30 cellular contexts compared by ENCODE assay signal in the genomic region with DNA sequence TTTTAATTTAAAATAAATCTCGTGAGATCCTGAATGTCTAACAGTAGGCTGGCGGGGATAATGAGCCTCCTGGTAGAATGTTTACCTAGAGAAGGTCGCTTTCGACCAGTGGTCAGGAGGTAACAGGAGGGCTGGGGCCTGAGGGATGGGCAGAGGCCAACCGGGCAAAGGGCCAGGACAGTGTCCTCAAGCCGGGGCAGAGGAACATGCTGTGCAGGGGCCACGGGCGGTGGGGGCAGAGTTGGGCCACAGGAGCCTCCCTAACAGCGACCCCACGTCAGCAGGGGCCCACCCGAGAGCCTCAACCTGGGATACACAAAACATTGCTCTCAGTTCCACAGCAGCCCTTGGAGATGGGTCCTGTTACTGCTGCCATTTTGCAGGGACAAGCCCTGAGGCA. TPM values are rescaled to one million over a fixed set of nuclear protein-coding genes. Genes with fewer than 3 reads are reported as not detected.
"Had no signal": no experiment of that assay in that cellular context is flagged by ENCODE, and none has a peak within 500 bp of the region (broad histone marks: within the 10 kb centered on the region; RNA-seq: fewer than 3 reads in every experiment).

No MANE protein-coding gene starts in this region.

- H3K27me3 ChIP-seq: colonic mucosa, heart right ventricle, neutrophil, pancreas, testis, tibial nerve, upper lobe of left lung had no signal

- H3K4me1 ChIP-seq: colonic mucosa, gastroesophageal sphincter, heart right ventricle, pancreas, sigmoid colon, testis, tibial nerve, upper lobe of left lung had no signal

- H3K27ac ChIP-seq: colonic mucosa, epithelial cell of prostate, gastroesophageal sphincter, heart right ventricle, neutrophil, pancreas, sigmoid colon, testis, tibial nerve, upper lobe of left lung had no signal

- ATAC-seq: esophagus mucosa; gastroesophageal sphincter; natural killer cell; pancreas; stimulated activated effector memory CD8-positive, alpha-beta T cell treated with anti-CD3 and anti-CD28 coated beads, Interleukin-12 subunit alpha, Interleukin-12 subunit beta, amount 100 ng/mL, for 72 hours had no signal

- H3K9me3 Mint-ChIP-seq: endodermal cell; memory B cell; natural killer cell; stimulated activated effector memory CD8-positive, alpha-beta T cell treated with anti-CD3 and anti-CD28 coated beads, Interleukin-12 subunit alpha, Interleukin-12 subunit beta, amount 100 ng/mL, for 72 hours had no signal

- DNase-seq: central memory CD4-positive, alpha-beta T cell; colonic mucosa; effector CD8-positive, alpha-beta T cell; endodermal cell; foreskin fibroblast; hippocampal formation; kidney glomerular epithelial cell; natural killer cell; sigmoid colon; stimulated activated CD4-positive, alpha-beta T cell treated with anti-CD3 and anti-CD28 coated beads, Interleukin-2, amount 100 ng/mL, for 24 hours; stimulated activated CD4-positive, alpha-beta T cell treated with anti-CD3 and anti-CD28 coated beads, Interleukin-4, amount 100 ng/mL, for 24 hours; stimulated activated naive CD4-positive, alpha-beta T cell treated with Interleukin-2 at 50 U/mL for 16 hours; substantia nigra; testis had no signal

- H3K27ac Mint-ChIP-seq: dendritic cell treated with granulocyte-macrophage colony-stimulating factor and Interleukin-4, amounts not matched to agents 40 ng/mL and 50 ng/mL, for 4 days; endodermal cell; memory B cell; natural killer cell; progenitor cell of endocrine pancreas; stimulated activated effector memory CD8-positive, alpha-beta T cell treated with anti-CD3 and anti-CD28 coated beads, Interleukin-12 subunit alpha, Interleukin-12 subunit beta, amount 100 ng/mL, for 72 hours had no signal

- H3K4me3 ChIP-seq: colonic mucosa, gastroesophageal sphincter, heart right ventricle, lung, pancreas, sigmoid colon, testis, tibial nerve, upper lobe of left lung had no signal

- H3K36me3 Mint-ChIP-seq: memory B cell; natural killer cell; stimulated activated effector memory CD8-positive, alpha-beta T cell treated with anti-CD3 and anti-CD28 coated beads, Interleukin-12 subunit alpha, Interleukin-12 subunit beta, amount 100 ng/mL, for 72 hours had no signal

- H3K9me3 ChIP-seq: colonic mucosa, gastroesophageal sphincter, heart right ventricle, neutrophil, pancreas, sigmoid colon, testis, tibial nerve, upper lobe of left lung had no signal

- H3K36me3 ChIP-seq: colonic mucosa, gastroesophageal sphincter, heart right ventricle, neutrophil, pancreas, sigmoid colon, tibial nerve, upper lobe of left lung had no signal

- FAIRE-seq: islet of Langerhans, pancreas, urothelium cell line had no signal

- H3K4me3 Mint-ChIP-seq: dendritic cell treated with granulocyte-macrophage colony-stimulating factor and Interleukin-4, amounts not matched to agents 40 ng/mL and 50 ng/mL, for 4 days; endodermal cell; memory B cell; natural killer cell; stimulated activated effector memory CD8-positive, alpha-beta T cell treated with anti-CD3 and anti-CD28 coated beads, Interleukin-12 subunit alpha, Interleukin-12 subunit beta, amount 100 ng/mL, for 72 hours had no signal

- H3K27me3 Mint-ChIP-seq: memory B cell, progenitor cell of endocrine pancreas had no signal

RNA-seq across cellular contexts. Expression of a gene that starts 14.5 kb away (rescaled TPM):
- total RNA-seq: skeletal muscle tissue had no signal
